In genomic region chr2:75647771-75648170, GRCh38 we compare ENCODE assay signal across 8 cellular contexts. TPM values are rescaled to one million over a fixed set of nuclear protein-coding genes. Genes with fewer than 3 reads are reported as not detected.
A peak's percentile ranks its signal among the peaks of the same experiment; 100 is the strongest.
DNase-seq lines count a peak whose midpoint lies in the region; ATAC-seq and TF ChIP-seq lines count a peak whose summit lies in the region.

No MANE protein-coding gene starts in this region.

- ATAC-seq in HG03469 (IDR thresholded peaks at IDR 0.05; ENCODE audit: unreplicated experiment) (no peak), HG03442 (IDR thresholded peaks at IDR 0.05; ENCODE audit: unreplicated experiment) (no peak), GM21529 (IDR thresholded peaks at IDR 0.05; ENCODE audit: unreplicated experiment) (no peak)

- no peaks in the 10 kb centered on the region for H4K20me1 ChIP-seq in DOHH2 (ENCODE audit: control insufficient read depth, insufficient read depth, low read depth, low read length)

- TF ChIP-seq CTCF in DOHH2 (IDR thresholded peaks at IDR 0.05; ENCODE audit: low read depth, low read length, poor library complexity, severe bottlenecking) (no peak), choroid plexus epithelial cell (conservative IDR thresholded peaks at IDR 0.05; ENCODE audit: low read depth, low read length) (no peak), neural crest cell (conservative IDR thresholded peaks at IDR 0.05) (peak; percentile 42)

- H3F3A ChIP-seq in DOHH2 (ENCODE audit: control insufficient read depth, insufficient read depth) = no peaks in the 10 kb centered on the region

- peak overlapping the region; percentile 70 for H3K4me2 ChIP-seq in DOHH2 (ENCODE audit: low read length)

- no peaks in the 10 kb centered on the region for H3K27me3 Mint-ChIP-seq in neural crest cell (ENCODE audit: low read depth)

- peaks cover 25% of the 10 kb centered on the region for H3K4me1 Mint-ChIP-seq in neural crest cell

- no peaks in the 10 kb centered on the region for H3K27me3 ChIP-seq in DOHH2 (ENCODE audit: control insufficient read depth, low read length)

- H3K9me3 ChIP-seq in DOHH2 (ENCODE audit: control insufficient read depth, insufficient read depth, low read length) = no peaks in the 10 kb centered on the region

- H3K9me2 ChIP-seq in DOHH2 (replicated peaks; ENCODE audit: control insufficient read depth, low read length) = no peaks in the 10 kb centered on the region

- H3K4me3 ChIP-seq in DOHH2 (ENCODE audit: low read length) (peak overlapping the region; percentile 87), choroid plexus epithelial cell (ENCODE audit: low read depth, low read length) (peak overlapping the region; percentile 96)

- no peak overlapping the region for H3K27ac Mint-ChIP-seq in neural crest cell (ENCODE audit: unreplicated experiment)

- H3K36me3 ChIP-seq in DOHH2 (ENCODE audit: control insufficient read depth, low read length) = peaks cover 45% of the 10 kb centered on the region

- H3K36me3 Mint-ChIP-seq in neural crest cell (ENCODE audit: low read depth) = peaks cover 13% of the 10 kb centered on the region

- H3K4me1 ChIP-seq in DOHH2 (ENCODE audit: control insufficient read depth, low read length) = peaks cover 11% of the 10 kb centered on the region

- H3K9me3 Mint-ChIP-seq in neural crest cell = no peaks in the 10 kb centered on the region

- peak; percentile 31 for DNase-seq in NAMALWA (ENCODE audit: low spot score)
- peak; percentile 12 for DNase-seq in choroid plexus epithelial cell (ENCODE audit: low read depth)
- no peak for DNase-seq in neural crest cell (ENCODE audit: low read depth, low spot score)
- DNase-seq in NCI-H1092 (lab: John Stamatoyannopoulos, UW) = no peak

- H3K4me3 Mint-ChIP-seq in neural crest cell = peak overlapping the region; percentile 98

- H3K27ac ChIP-seq in DOHH2 (ENCODE audit: low read depth, low read length) = no peak overlapping the region; the same call in 1 of the 2 replicates

- peaks cover 45% of the 10 kb centered on the region for H3K79me2 ChIP-seq in DOHH2 (ENCODE audit: control insufficient read depth, low read length)

RNA-seq across cellular contexts. Expression of gene MRPL19, which starts 1.2 kb away (rescaled TPM):
- 64.5 and 66.7 TPM in 2 replicates for total RNA-seq in neural crest cell

Comparison
In these comparisons a context has a peak if more than half of its experiments do, and no peak if none do; other contexts are left out.
1. DNase-seq: peak in NAMALWA (single experiment) and choroid plexus epithelial cell (single experiment); none in neural crest cell (single experiment) and NCI-H1092 (single experiment).